Comparison of ENCODE assay signal across 1 cellular context in genomic region chr13:99575376-99575775, GRCh38.
TF ChIP-seq lines count a peak whose summit lies in the region.

No MANE protein-coding gene starts in this region.

TF ChIP-seq in GM23338, 12 proteins besides CTCF, POLR2A, EP300 and RAD21 (continued from another document):
- TF ChIP-seq ZNF462 (CRISPR knock-in tag; IDR thresholded peaks at IDR 0.05) (no peak), EZH2 (IDR thresholded peaks at IDR 0.05; ENCODE audit: low read depth, unreplicated experiment) (no peak), CREB1 (CRISPR knock-in tag; IDR thresholded peaks at IDR 0.05; ENCODE audit: low read depth) (no peak), NANOG (IDR thresholded peaks at IDR 0.05; ENCODE audit: borderline replicate concordance) (no peak)
